In the genomic region with DNA sequence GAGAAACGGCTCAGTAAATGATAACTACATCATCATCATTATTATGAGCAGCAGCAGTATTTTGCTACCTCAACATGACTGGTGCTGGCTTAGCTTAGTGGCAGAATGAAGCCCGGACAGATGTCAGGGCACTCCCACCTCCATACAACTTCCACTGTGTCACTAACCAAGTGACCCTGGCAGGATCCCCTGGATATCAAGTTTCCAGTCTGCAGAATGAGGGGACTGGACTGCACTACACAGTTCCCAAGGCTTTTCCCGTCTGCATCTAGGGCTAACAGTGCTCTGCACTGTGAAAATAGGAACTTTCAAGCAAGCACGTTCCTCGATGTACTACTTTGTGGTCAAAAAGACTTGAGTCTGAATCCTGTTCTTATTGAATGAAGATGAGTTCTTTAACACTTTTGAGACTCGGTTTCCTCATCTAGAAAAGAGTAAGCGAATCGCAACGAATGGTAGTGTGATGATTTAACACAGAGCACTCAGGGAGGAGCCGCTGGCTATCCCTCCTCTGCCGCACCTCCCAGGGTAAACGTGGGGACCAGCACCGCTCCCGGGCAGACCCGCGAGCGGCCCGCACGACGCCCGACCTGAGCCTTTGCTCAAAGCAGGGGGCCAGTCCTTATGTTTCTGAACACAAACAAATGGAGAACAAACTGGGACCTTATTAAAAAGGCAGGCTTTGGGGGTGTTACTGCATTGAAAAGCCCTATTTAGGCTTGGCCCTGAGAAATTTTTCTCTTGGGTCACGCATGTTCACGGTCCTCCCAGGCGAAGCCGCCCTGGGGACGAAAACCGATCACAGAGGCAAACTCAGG, we compare ENCODE assay signal across 8 cellular contexts. TPM values are rescaled to one million over a fixed set of nuclear protein-coding genes. Genes with fewer than 3 reads are reported as not detected.
DNase-seq lines count a peak whose midpoint lies in the region; ATAC-seq and TF ChIP-seq lines count a peak whose summit lies in the region.

No MANE protein-coding gene starts in this region.

- H3K27ac Mint-ChIP-seq in endothelial cell (ENCODE audit: unreplicated experiment) = no peak overlapping the region
- peak overlapping the region in 1 of 3 experiments; percentile 49 for H3K27ac Mint-ChIP-seq in nephron

- H3K4me3 Mint-ChIP-seq in endothelial cell (ENCODE audit: unreplicated experiment) = peak overlapping the region; percentile 88
- H3K4me3 Mint-ChIP-seq in nephron = peak overlapping the region; percentile 88 to 92 (median 90)

- H3K4me1 Mint-ChIP-seq in endothelial cell (ENCODE audit: unreplicated experiment) (peaks cover 36% of the 10 kb centered on the region), nephron (peaks cover 60% of the 10 kb centered on the region)

- H3K27me3 Mint-ChIP-seq in endothelial cell (ENCODE audit: unreplicated experiment) (peaks cover 6% of the 10 kb centered on the region), nephron (ENCODE audit: low read depth) (peaks cover 15% of the 10 kb centered on the region)

- H3K36me3 Mint-ChIP-seq in endothelial cell (ENCODE audit: low read depth, unreplicated experiment) = no peaks in the 10 kb centered on the region
- no peaks in the 10 kb centered on the region for H3K36me3 Mint-ChIP-seq in nephron (ENCODE audit: low read depth)

- TF ChIP-seq CTCF in endothelial cell (IDR thresholded peaks at IDR 0.05; ENCODE audit: unreplicated experiment) (no peak), nephron (IDR thresholded peaks at IDR 0.05; ENCODE audit: unreplicated experiment in 3 of 3) (no peak)

- DNase-seq in NCI-H1092 treated with DMSO at 0.1 percent for 48 hours (lab: John Stamatoyannopoulos, UW) = peak; percentile 21
- no peak for DNase-seq in NCI-H1092 (lab: John Stamatoyannopoulos, UW)
- DNase-seq in RPMI7951 (ENCODE audit: low read depth) = peak; percentile 19
- DNase-seq in endothelial cell (ENCODE audit: low spot score) = no peak
- DNase-seq in NCI-H2227 (lab: John Stamatoyannopoulos, UW; ENCODE audit: unreplicated experiment) = no peak
- no peak for DNase-seq in midbrain (lab: John Stamatoyannopoulos, UW)

- H3K9me3 Mint-ChIP-seq in endothelial cell (ENCODE audit: unreplicated experiment) = no peaks in the 10 kb centered on the region
- H3K9me3 Mint-ChIP-seq in nephron = no peaks in the 10 kb centered on the region

- ATAC-seq in GM19452 (IDR thresholded peaks at IDR 0.05; ENCODE audit: unreplicated experiment) = no peak

RNA-seq across cellular contexts. Expression of a gene that starts 0.9 kb away (rescaled TPM):
- 2.8 and 3.1 TPM in 2 replicates for total RNA-seq in RPMI7951 (2014; rRNA removed; shearing (Covaris generic))
- 13.5 TPM for total RNA-seq in endothelial cell (ENCODE audit: unreplicated experiment)

Comparison
In these comparisons a context has a peak if more than half of its experiments do, and no peak if none do; other contexts are left out.
1. DNase-seq: peak in NCI-H1092 treated with DMSO at 0.1 percent for 48 hours (single experiment) and RPMI7951 (single experiment); none in NCI-H1092 (single experiment), endothelial cell (single experiment), NCI-H2227 (single experiment) and midbrain (single experiment).